Comparison of ENCODE assay signal across 21 cellular contexts in genomic region chr1:101605878-101606277, GRCh38.
"Had no signal": no experiment of that assay in that cellular context is flagged by ENCODE, and none has a peak within 500 bp of the region (broad histone marks: within the 10 kb centered on the region; RNA-seq: fewer than 3 reads in every experiment).

No MANE protein-coding gene starts in this region.

- H3K9me3 ChIP-seq: MG63 had no signal

- H3K27ac ChIP-seq: RWPE1 had no signal

- H3K27me3 ChIP-seq: MG63 had no signal

- H3K4me3 ChIP-seq: MG63 had no signal

- H3K36me3 ChIP-seq: MG63 had no signal

- DNase-seq: IMR-90, Karpas-422, KG1, MG63, NCI-H1092 treated with DMSO at 0.1 percent for 48 hours, NCI-H1436, NCI-H187, NCI-H2029, NCI-H2081 treated with DMSO at 0.1 percent for 48 hours, NCI-H2171 treated with DMSO at 0.1 percent for 48 hours, NCI-H2227 treated with DMSO at 0.1 percent for 48 hours, NCI-H446, NCI-H510A, NCI-H524 treated with DMSO at 0.1 percent for 48 hours, NCI-H774, PC-3, SHP77, T-helper 1 cell had no signal

- ATAC-seq: HepG2, Panc1, PC-3 had no signal
